ENCODE assay signal across 1 cellular context in genomic region chr2:22934789-22935188, GRCh38.
TF ChIP-seq lines count a peak whose summit lies in the region.

No MANE protein-coding gene starts in this region.

TF ChIP-seq in IMR-90, 13 proteins besides CTCF, POLR2A, EP300 and RAD21 (continued from another document):
- TF ChIP-seq RFX5 (IDR thresholded peaks at IDR 0.05; ENCODE audit: low read depth, low read length) (no peak), CEBPB (IDR thresholded peaks at IDR 0.05; ENCODE audit: low read depth, low read length) (peak; percentile 31; the same call in 1 of the 2 replicates), USF2 (IDR thresholded peaks at IDR 0.05; ENCODE audit: low read depth, low read length) (no peak), FOS (IDR thresholded peaks at IDR 0.05; ENCODE audit: low read depth, low read length) (no peak), SMC3 (IDR thresholded peaks at IDR 0.05; ENCODE audit: low read depth, low read length) (no peak)
TF ChIP-seq in IMR-90: peak in this region for 1.
